Comparison of ENCODE assay signal across 1 cellular context in genomic region chr7:5435291-5436002, GRCh38.
TF ChIP-seq lines count a peak whose summit lies in the region.

No MANE protein-coding gene starts in this region.

TF ChIP-seq in IMR-90, 13 proteins besides CTCF, POLR2A, EP300 and RAD21 (continued from another document):
- TF ChIP-seq, protein P1, sequence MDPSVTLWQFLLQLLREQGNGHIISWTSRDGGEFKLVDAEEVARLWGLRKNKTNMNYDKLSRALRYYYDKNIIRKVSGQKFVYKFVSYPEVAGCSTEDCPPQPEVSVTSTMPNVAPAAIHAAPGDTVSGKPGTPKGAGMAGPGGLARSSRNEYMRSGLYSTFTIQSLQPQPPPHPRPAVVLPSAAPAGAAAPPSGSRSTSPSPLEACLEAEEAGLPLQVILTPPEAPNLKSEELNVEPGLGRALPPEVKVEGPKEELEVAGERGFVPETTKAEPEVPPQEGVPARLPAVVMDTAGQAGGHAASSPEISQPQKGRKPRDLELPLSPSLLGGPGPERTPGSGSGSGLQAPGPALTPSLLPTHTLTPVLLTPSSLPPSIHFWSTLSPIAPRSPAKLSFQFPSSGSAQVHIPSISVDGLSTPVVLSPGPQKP (IDR thresholded peaks at IDR 0.05; ENCODE audit: borderline replicate concordance, low read depth, low read length): no peak
- TF ChIP-seq NFE2L2 (IDR thresholded peaks at IDR 0.05; ENCODE audit: low read depth, low read length) (no peak), FOS (IDR thresholded peaks at IDR 0.05; ENCODE audit: low read depth, low read length) (no peak), MAFK (IDR thresholded peaks at IDR 0.05; ENCODE audit: low read depth, low read length) (no peak), SMC3 (IDR thresholded peaks at IDR 0.05; ENCODE audit: low read depth, low read length) (no peak), BHLHE40 (IDR thresholded peaks at IDR 0.05; ENCODE audit: low read depth, low read length) (no peak)
